Comparison of ENCODE assay signal across 1 cellular context in genomic region chr15:42207674-42208579, GRCh38.
TF ChIP-seq lines count a peak whose summit lies in the region.

TSS of gene VPS39 (minus strand) at chr15:42208304. CDS start at chr15:42208153, 151 bp downstream.

TF ChIP-seq in HepG2, 621 proteins besides CTCF, POLR2A, EP300 and RAD21 (continued from another document and continues in another):
- TF ChIP-seq HMGXB3 (CRISPR knock-in tag; IDR thresholded peaks at IDR 0.05; ENCODE audit: borderline replicate concordance) (no peak), ZNF800 (CRISPR knock-in tag; IDR thresholded peaks at IDR 0.05) (no peak), RFX5 (IDR thresholded peaks at IDR 0.05; ENCODE audit: low read depth, low read length) (no peak), CBX5 (CRISPR knock-in tag; IDR thresholded peaks at IDR 0.05; ENCODE audit: borderline replicate concordance) (0 out of 2 replicates have a peak, but pooled peaks have one; percentile 12), ARHGAP35 (CRISPR knock-in tag; IDR thresholded peaks at IDR 0.05; ENCODE audit: borderline replicate concordance) (peak; percentile 75; the same call in 1 of the 2 replicates), ZFP91 (CRISPR knock-in tag; IDR thresholded peaks at IDR 0.05; ENCODE audit: borderline replicate concordance) (peak; percentile 86; the same call in 1 of the 2 replicates), TFDP1 (CRISPR knock-in tag; IDR thresholded peaks at IDR 0.05; ENCODE audit: borderline replicate concordance) (no peak), ZNF484 (CRISPR knock-in tag; IDR thresholded peaks at IDR 0.05; ENCODE audit: borderline replicate concordance, low read depth) (no peak), FOSL2 (CRISPR knock-in tag; IDR thresholded peaks at IDR 0.05) (0 out of 2 replicates have a peak, but pooled peaks have one; percentile 27), REST (IDR thresholded peaks at IDR 0.05; ENCODE audit: borderline replicate concordance in 1 of 2, low read depth in 1 of 2, low read length in 2 of 2) (no peak), ATRX (CRISPR knock-in tag; IDR thresholded peaks at IDR 0.05; ENCODE audit: borderline replicate concordance) (0 out of 2 replicates have a peak, but pooled peaks have one; percentile 76), TRIM22 (IDR thresholded peaks at IDR 0.05) (no peak), GRHL1 (CRISPR knock-in tag; conservative IDR thresholded peaks at IDR 0.05) (no peak), KLF12 (CRISPR knock-in tag; IDR thresholded peaks at IDR 0.05; ENCODE audit: borderline replicate concordance) (no peak), PRMT3 (CRISPR knock-in tag; IDR thresholded peaks at IDR 0.05; ENCODE audit: borderline replicate concordance, low read depth) (0 out of 2 replicates have a peak, but pooled peaks have one; percentile 1), ZNF614 (CRISPR knock-in tag; IDR thresholded peaks at IDR 0.05; ENCODE audit: borderline replicate concordance) (no peak; the same call in 1 of the 2 replicates), CREBL2 (CRISPR knock-in tag; IDR thresholded peaks at IDR 0.05; ENCODE audit: borderline replicate concordance) (no peak), GPBP1L1 (CRISPR knock-in tag; IDR thresholded peaks at IDR 0.05) (no peak), ZSCAN30 (CRISPR knock-in tag; IDR thresholded peaks at IDR 0.05) (no peak), ZNF138 (CRISPR knock-in tag; IDR thresholded peaks at IDR 0.05; ENCODE audit: low read depth) (peak; percentile 81; the same call in 1 of the 2 replicates), ZBTB14 (CRISPR knock-in tag; IDR thresholded peaks at IDR 0.05) (no peak), GZF1 (CRISPR knock-in tag; IDR thresholded peaks at IDR 0.05) (no peak), NR1H2 (CRISPR knock-in tag; IDR thresholded peaks at IDR 0.05; ENCODE audit: borderline replicate concordance, low read depth) (no peak), TRAFD1 (CRISPR knock-in tag; IDR thresholded peaks at IDR 0.05; ENCODE audit: borderline replicate concordance) (no peak), ZC3H4 (CRISPR knock-in tag; IDR thresholded peaks at IDR 0.05; ENCODE audit: borderline replicate concordance) (no peak), ZNF746 (CRISPR knock-in tag; IDR thresholded peaks at IDR 0.05) (0 out of 2 replicates have a peak, but pooled peaks have one; percentile 21), MYPOP (CRISPR knock-in tag; IDR thresholded peaks at IDR 0.05) (peak; percentile 80), ESRRA (CRISPR knock-in tag; IDR thresholded peaks at IDR 0.05; ENCODE audit: low read depth) (peak; percentile 64; the same call in 1 of the 2 replicates), ZMYM4 (CRISPR knock-in tag; IDR thresholded peaks at IDR 0.05) (peak; percentile 87), ZNF790 (CRISPR knock-in tag; IDR thresholded peaks at IDR 0.05; ENCODE audit: borderline replicate concordance) (no peak), TRIM24 (CRISPR knock-in tag; IDR thresholded peaks at IDR 0.05) (no peak), MTA3 (CRISPR knock-in tag; IDR thresholded peaks at IDR 0.05) (no peak)
